Comparison of ENCODE assay signal across 26 cellular contexts in the genomic region with DNA sequence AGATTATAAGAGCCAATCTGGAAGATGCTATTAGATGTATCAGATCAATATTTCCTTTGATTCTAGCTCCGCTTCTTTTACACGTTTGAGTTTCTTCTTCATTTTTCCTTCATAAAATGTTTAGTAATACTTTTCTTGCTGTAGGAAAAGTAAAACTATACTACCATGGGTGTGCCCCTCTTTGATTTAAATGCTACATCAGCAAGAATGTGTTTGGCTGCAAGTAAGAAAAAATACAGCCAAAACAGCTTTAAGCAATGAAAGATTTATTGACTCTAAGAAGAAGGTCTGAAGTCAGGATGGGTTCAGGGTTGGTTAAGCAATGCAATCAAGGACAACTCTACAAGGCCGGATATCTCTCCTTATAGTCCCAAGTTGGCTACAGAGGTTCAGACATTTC.
DNase-seq lines count a peak whose midpoint lies in the region; ATAC-seq, FAIRE-seq and TF ChIP-seq lines count a peak whose summit lies in the region.
"Had no signal": no experiment of that assay in that cellular context is flagged by ENCODE, and none has a peak within 500 bp of the region (broad histone marks: within the 10 kb centered on the region; RNA-seq: fewer than 3 reads in every experiment).

No MANE protein-coding gene starts in this region.

- no peaks in the 10 kb centered on the region for H4K20me1 ChIP-seq in K562 (replicated peaks; ENCODE audit: control insufficient read depth, insufficient read depth, low read length)
- H4K20me1 ChIP-seq: BLaER1 treated with 17β-estradiol and CSF1 and Interleukin-3, amounts not matched to agents 10 nM and 100 nM had no signal

- BruUV-seq in K562 (replicated peaks; lab: Mats Ljungman, UMichigan), result no TSS peak

- no peak overlapping the region for H3K4me3 Mint-ChIP-seq in mesothelial cell of epicardium
- H3K4me3 Mint-ChIP-seq: B cell; CD4-positive, alpha-beta T cell; CD8-positive, alpha-beta T cell had no signal

- H3K9ac ChIP-seq in HUES48 (ENCODE audit: low read depth, low read length) (no peak overlapping the region), K562 (ENCODE audit: insufficient read depth in 1 of 2, low read depth in 2 of 2, low read length in 2 of 2) (no peak overlapping the region), iPS-20b (ENCODE audit: low read depth, low read length) (no peak overlapping the region)
- H3K9ac ChIP-seq: BLaER1 treated with 17β-estradiol and CSF1 and Interleukin-3, amounts not matched to agents 10 nM and 100 nM had no signal

- no peak for DNase-seq in A549 (ENCODE audit: low read depth in 1 of 2, low spot score in 1 of 2)
- no peak for DNase-seq in K562 (ENCODE audit: extremely low read depth in 1 of 4, low spot score in 3 of 4)
- DNase-seq in activated effector memory CD4-positive, alpha-beta T cell treated with anti-CD3 and anti-CD28 coated beads, Interleukin-2, amount 50 U/mL, for 16 hours, result no peak
- DNase-seq in NCI-H2171 treated with DMSO at 0.1 percent for 48 hours (lab: John Stamatoyannopoulos, UW), result no peak
- DNase-seq in mesothelial cell of epicardium (ENCODE audit: low spot score in 2 of 2, unreplicated experiment in 2 of 2), result no peak
- DNase-seq: 8988T; AML-193; Caco-2; CD4-positive, alpha-beta T cell; CD8-positive, alpha-beta T cell; DMS 273 treated with DMSO at 0.1 percent for 48 hours; DMS153; DMS53; DMS79; DND-41; EL; GDM1 had no signal

- TF ChIP-seq POLR2A in A549 (IDR thresholded peaks at IDR 0.05; ENCODE audit: low read length) (no peak), K562 (conservative IDR thresholded peaks at IDR 0.05) (no peak)

- H3K27me3 ChIP-seq in HUES48 (ENCODE audit: control insufficient read depth, insufficient read depth, low read length), result no peaks in the 10 kb centered on the region
- H3K27me3 ChIP-seq in K562 (ENCODE audit: control insufficient read depth in 2 of 2, insufficient read depth in 2 of 2, low read length in 2 of 2), result no peaks in the 10 kb centered on the region
- H3K27me3 ChIP-seq in iPS-20b (ENCODE audit: insufficient read depth, low read length), result no peaks in the 10 kb centered on the region
- H3K27me3 ChIP-seq: BLaER1 treated with 17β-estradiol and CSF1 and Interleukin-3, amounts not matched to agents 10 nM and 100 nM had no signal

- H3K27ac ChIP-seq in A549, result no peak overlapping the region
- H3K27ac ChIP-seq in HUES48 (ENCODE audit: low read depth, low read length), result no peak overlapping the region
- H3K27ac ChIP-seq in K562 (ENCODE audit: extremely low read depth, low read depth, low read length), result no peak overlapping the region
- H3K27ac ChIP-seq in iPS-20b (ENCODE audit: low read length), result no peak overlapping the region
- H3K27ac ChIP-seq: BLaER1 treated with 17β-estradiol and CSF1 and Interleukin-3, amounts not matched to agents 10 nM and 100 nM; C4-2B had no signal

- peaks cover 8% of the 10 kb centered on the region for H3K9me3 Mint-ChIP-seq in mesothelial cell of epicardium
- H3K9me3 Mint-ChIP-seq: CD4-positive, alpha-beta T cell; CD8-positive, alpha-beta T cell had no signal

- H3K4me2 ChIP-seq in A549, result no peak overlapping the region
- H3K4me2 ChIP-seq in K562 (ENCODE audit: insufficient read depth, low read length), result no peak overlapping the region
- H3K4me2 ChIP-seq: BLaER1 treated with 17β-estradiol and CSF1 and Interleukin-3, amounts not matched to agents 10 nM and 100 nM had no signal

- POLR2A ChIA-PET in A549 (lab: Yijun Ruan, JAX), result no interaction called here
- POLR2A ChIA-PET in K562 (lab: Yijun Ruan, JAX), result no interaction called here

- H3K4me1 Mint-ChIP-seq in mesothelial cell of epicardium, result no peaks in the 10 kb centered on the region
- H3K4me1 Mint-ChIP-seq: B cell had no signal

- H3K4me1 ChIP-seq in A549 (no peaks in the 10 kb centered on the region), HUES48 (ENCODE audit: control insufficient read depth, insufficient read depth, low read length) (peaks cover 20% of the 10 kb centered on the region), K562 (replicated peaks in 1 of 2; ENCODE audit: control insufficient read depth in 2 of 2, insufficient read depth in 2 of 2, low read length in 2 of 2) (no peaks in the 10 kb centered on the region), iPS-20b (ENCODE audit: insufficient read depth, low read length) (peaks cover 18% of the 10 kb centered on the region)
- H3K4me1 ChIP-seq: BLaER1 treated with 17β-estradiol and CSF1 and Interleukin-3, amounts not matched to agents 10 nM and 100 nM; Caco-2 had no signal

- no peak overlapping the region for H3K4me3 ChIP-seq in A549
- peak overlapping the region; percentile 1; the same call in 1 of the 2 replicates for H3K4me3 ChIP-seq in HUES48 (ENCODE audit: low read depth, low read length)
- H3K4me3 ChIP-seq in K562, result no peak overlapping the region
- 0 out of 2 replicates have a peak overlapping the region, but pooled peaks have one; percentile 8 for H3K4me3 ChIP-seq in iPS-20b (ENCODE audit: low read length)
- H3K4me3 ChIP-seq: BLaER1 treated with 17β-estradiol and CSF1 and Interleukin-3, amounts not matched to agents 10 nM and 100 nM; GM12878 had no signal

- H3K36me3 ChIP-seq in HUES48 (ENCODE audit: control insufficient read depth, insufficient read depth, low read length) (no peaks in the 10 kb centered on the region), K562 (ENCODE audit: control insufficient read depth, insufficient read depth, low read length) (no peaks in the 10 kb centered on the region), iPS-20b (ENCODE audit: insufficient read depth, low read depth, low read length) (no peaks in the 10 kb centered on the region; the same call in 1 of the 2 replicates)
- H3K36me3 ChIP-seq: BLaER1 treated with 17β-estradiol and CSF1 and Interleukin-3, amounts not matched to agents 10 nM and 100 nM had no signal

- TF ChIP-seq EP300 in A549 (IDR thresholded peaks at IDR 0.05) (no peak), K562 (IDR thresholded peaks at IDR 0.05; ENCODE audit: low read length) (no peak)

- no peak for FAIRE-seq in A549 (lab: Jason Lieb, UNC)
- FAIRE-seq in K562 (lab: Jason Lieb, UNC), result no peak
- FAIRE-seq: A204.1, GM12878, GM12892, GM18507 had no signal

- no peaks in the 10 kb centered on the region for H3K79me2 ChIP-seq in K562 (ENCODE audit: control insufficient read depth, insufficient read depth, low read length)

- no peaks in the 10 kb centered on the region for H3K36me3 Mint-ChIP-seq in mesothelial cell of epicardium
- H3K36me3 Mint-ChIP-seq: CD8-positive, alpha-beta T cell had no signal

- in situ Hi-C loops in K562 (cut with MboI), result no loop called here

- no peak overlapping the region for H3K27ac Mint-ChIP-seq in mesothelial cell of epicardium
- H3K27ac Mint-ChIP-seq: B cell; CD4-positive, alpha-beta T cell; CD8-positive, alpha-beta T cell had no signal

- 62% methylated on average over 3 of the region's 3 CpGs for WGBS in A549 (ENCODE audit: missing lambda C conversion rate)
- WGBS in K562 (ENCODE audit: insufficient coverage, low coverage, missing lambda C conversion rate), result 0% methylated on average over 3 of the region's 3 CpGs

- TF ChIP-seq RAD21 in A549 (conservative IDR thresholded peaks at IDR 0.05 in 1 of 2, IDR thresholded peaks at IDR 0.05 in 1 of 2) (no peak), K562 (CRISPR knock-in tag; conservative IDR thresholded peaks at IDR 0.05 in 1 of 2, IDR thresholded peaks at IDR 0.05 in 1 of 2) (no peak)

- ATAC-seq in A549 (no peak), K562 (no peak)
- ATAC-seq: CD8-positive, alpha-beta T cell; GM12878 had no signal

- CTCF ChIA-PET in A549 (lab: Yijun Ruan, JAX) (no interaction called here), K562 (lab: Yijun Ruan, JAX; ENCODE audit: low intra/inter-chr PET ratio) (no interaction called here)

- intact Hi-C loops in K562 (cut with micrococcal nuclease), result no loop called here

- H3K9me1 ChIP-seq in K562 (ENCODE audit: control insufficient read depth, insufficient read depth, low read length), result no peaks in the 10 kb centered on the region

- TF ChIP-seq CTCF in A549 (IDR thresholded peaks at IDR 0.05), result no peak
- TF ChIP-seq CTCF in K562 (IDR thresholded peaks at IDR 0.05 in 2 of 3, conservative IDR thresholded peaks at IDR 0.05 in 1 of 3; ENCODE audit: insufficient read depth in 2 of 3, low read depth in 1 of 3, low read length in 3 of 3), result no peak
- TF ChIP-seq CTCF in mesothelial cell of epicardium (IDR thresholded peaks at IDR 0.05; ENCODE audit: unreplicated experiment), result no peak

- no peak overlapping the region for H2AFZ ChIP-seq in K562 (ENCODE audit: low read depth, low read length)

- no peaks in the 10 kb centered on the region for H3K9me3 ChIP-seq in A549
- H3K9me3 ChIP-seq in HUES48 (ENCODE audit: control insufficient read depth, insufficient read depth, low read length), result peaks cover 12% of the 10 kb centered on the region
- H3K9me3 ChIP-seq in K562 (replicated peaks; ENCODE audit: control insufficient read depth, insufficient read depth, low read depth, low read length), result no peaks in the 10 kb centered on the region
- peaks cover 15% of the 10 kb centered on the region for H3K9me3 ChIP-seq in iPS-20b (ENCODE audit: insufficient read depth, low read depth, low read length)
- H3K9me3 ChIP-seq: BLaER1 treated with 17β-estradiol and CSF1 and Interleukin-3, amounts not matched to agents 10 nM and 100 nM; Caco-2 had no signal

- H3K27me3 Mint-ChIP-seq in mesothelial cell of epicardium (ENCODE audit: low read depth), result peaks cover 7% of the 10 kb centered on the region

TF ChIP-seq in A549, 52 proteins besides CTCF, POLR2A, EP300 and RAD21:
- TF ChIP-seq HDAC2 (IDR thresholded peaks at IDR 0.05) (no peak), MAFK (IDR thresholded peaks at IDR 0.05; ENCODE audit: partially characterized antibody) (peak; percentile 76)

TF ChIP-seq in K562, 482 proteins besides CTCF, POLR2A, EP300 and RAD21:
- no peak for TF ChIP-seq TAF1 (IDR thresholded peaks at IDR 0.05; ENCODE audit: control insufficient read depth, extremely low read depth, insufficient read depth, low read length, severe bottlenecking)
- 0 out of 2 replicates have a peak, but pooled peaks have one; percentile 16 for TF ChIP-seq MAFF (IDR thresholded peaks at IDR 0.05; ENCODE audit: low read length)
- no peak for TF ChIP-seq ZNF184 (CRISPR knock-in tag; IDR thresholded peaks at IDR 0.05)
- TF ChIP-seq GATA2 (CRISPR knock-in tag; IDR thresholded peaks at IDR 0.05), result no peak
- peak; percentile 40; the same call in 1 of the 2 replicates for TF ChIP-seq ZNF316 (IDR thresholded peaks at IDR 0.05)
- no peak for TF ChIP-seq SMC3 (conservative IDR thresholded peaks at IDR 0.05; ENCODE audit: insufficient read depth, low read depth, low read length)
- no peak for TF ChIP-seq ZNF695 (CRISPR knock-in tag; IDR thresholded peaks at IDR 0.05)
- TF ChIP-seq MAFK (IDR thresholded peaks at IDR 0.05; ENCODE audit: low read length), result peak; percentile 21; the same call in 1 of the 2 replicates
- TF ChIP-seq MAFG (tag; conservative IDR thresholded peaks at IDR 0.05), result peak; percentile 25; the same call in 1 of the 2 replicates
- TF ChIP-seq MYNN (IDR thresholded peaks at IDR 0.05), result no peak
- no peak for TF ChIP-seq MYNN (CRISPR knock-in tag; IDR thresholded peaks at IDR 0.05)
- TF ChIP-seq NELFE (IDR thresholded peaks at IDR 0.05; ENCODE audit: insufficient read depth, insufficient read length), result no peak

Comparison
In these comparisons a context has a peak if more than half of its experiments do, and no peak if none do; other contexts are left out.
1. H3K4me3 ChIP-seq: peak in HUES48 (single experiment) and iPS-20b (single experiment); none in A549 (single experiment) and K562 (single experiment).